10 cellular contexts compared by ENCODE assay signal in the genomic region with DNA sequence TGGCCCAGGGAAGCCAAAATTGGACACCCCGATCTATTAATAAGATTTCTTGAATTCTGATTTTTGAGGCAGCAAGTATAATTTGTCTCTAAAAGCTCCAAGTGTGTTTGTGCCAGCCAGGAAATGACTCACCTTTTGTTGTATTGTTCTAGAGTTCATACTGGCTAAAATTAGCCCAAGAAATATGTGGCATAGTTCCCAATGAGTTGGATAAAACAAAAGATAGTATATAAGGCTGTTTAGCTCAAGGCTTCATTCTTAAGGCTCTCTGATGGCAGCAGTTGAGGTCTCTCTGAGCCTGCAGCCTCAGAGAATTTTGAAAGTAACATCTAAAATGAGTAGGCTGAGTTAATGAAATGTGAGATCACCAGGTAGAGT. TPM values are rescaled to one million over a fixed set of nuclear protein-coding genes. Genes with fewer than 3 reads are reported as not detected.
A peak's percentile ranks its signal among the peaks of the same experiment; 100 is the strongest.
DNase-seq lines count a peak whose midpoint lies in the region; ATAC-seq and TF ChIP-seq lines count a peak whose summit lies in the region.
"Had no signal": no experiment of that assay in that cellular context is flagged by ENCODE, and none has a peak within 500 bp of the region (broad histone marks: within the 10 kb centered on the region; RNA-seq: fewer than 3 reads in every experiment).

No MANE protein-coding gene starts in this region.

- H3K4me2 ChIP-seq in BLaER1 treated with 17β-estradiol and CSF1 and Interleukin-3, amounts not matched to agents 10 nM and 100 nM = peak overlapping the region; percentile 21 to 79 (median 49); a peak in 19 of 22 replicates

- no peak overlapping the region for H3K4me3 Mint-ChIP-seq in naive thymus-derived CD4-positive, alpha-beta T cell
- H3K4me3 Mint-ChIP-seq: IgD-negative memory B cell had no signal

- H3K4me1 Mint-ChIP-seq in naive thymus-derived CD4-positive, alpha-beta T cell = peaks cover 0 to 21% (median 0%) of the 10 kb centered on the region in 7 donors

- H3K27me3 ChIP-seq in BLaER1 treated with 17β-estradiol and CSF1 and Interleukin-3, amounts not matched to agents 10 nM and 100 nM = no peaks in the 10 kb centered on the region
- no peaks in the 10 kb centered on the region for H3K27me3 ChIP-seq in dorsolateral prefrontal cortex
- no peaks in the 10 kb centered on the region for H3K27me3 ChIP-seq in naive thymus-derived CD4-positive, alpha-beta T cell (ENCODE audit: control insufficient read depth in 2 of 2, insufficient read depth in 2 of 2, low read length in 2 of 2)

- DNase-seq in NB4 (ENCODE audit: low read depth) = peak; percentile 37
- DNase-seq in dorsolateral prefrontal cortex = no peak
- peak; percentile 83 for DNase-seq in non-pigmented ciliary epithelial cell (ENCODE audit: low read depth)
- DNase-seq in naive thymus-derived CD4-positive, alpha-beta T cell = no peak

- no peak for TF ChIP-seq CTCF in NB4 (IDR thresholded peaks at IDR 0.05; ENCODE audit: low read depth, low read length)
- TF ChIP-seq CTCF in dorsolateral prefrontal cortex (IDR thresholded peaks at IDR 0.05 in 54 of 56, conservative IDR thresholded peaks at IDR 0.05 in 2 of 56; ENCODE audit: low read depth in 1 of 56, partially characterized antibody in 56 of 56) = no peak

- H4K20me1 ChIP-seq in BLaER1 treated with 17β-estradiol and CSF1 and Interleukin-3, amounts not matched to agents 10 nM and 100 nM = peaks cover 0 to 78% (median 12%) of the 10 kb centered on the region in 11 experiments; a peak in 14 of 22 replicates

- peak overlapping the region in 9 of 11 experiments; percentile 1 to 69 (median 48); a peak in 15 of 22 replicates for H3K27ac ChIP-seq in BLaER1 treated with 17β-estradiol and CSF1 and Interleukin-3, amounts not matched to agents 10 nM and 100 nM
- H3K27ac ChIP-seq in dorsolateral prefrontal cortex = peak overlapping the region in 55 of 59 donors; percentile 3 to 84 (median 59)
- no peak overlapping the region for H3K27ac ChIP-seq in naive thymus-derived CD4-positive, alpha-beta T cell (ENCODE audit: low read depth, low read length)

- no peaks in the 10 kb centered on the region for H3K9me3 ChIP-seq in BLaER1 treated with 17β-estradiol and CSF1 and Interleukin-3, amounts not matched to agents 10 nM and 100 nM (replicated peaks in 1 of 11)
- no peaks in the 10 kb centered on the region for H3K9me3 ChIP-seq in naive thymus-derived CD4-positive, alpha-beta T cell (ENCODE audit: control insufficient read depth in 2 of 3, low read length in 3 of 3)

- H3K9ac ChIP-seq in BLaER1 treated with 17β-estradiol and CSF1 and Interleukin-3, amounts not matched to agents 10 nM and 100 nM = peak overlapping the region in 9 of 11 experiments; percentile 6 to 47 (median 15); a peak in 16 of 22 replicates

- ATAC-seq in GM19395 (IDR thresholded peaks at IDR 0.05; ENCODE audit: unreplicated experiment) (no peak), HG03196 (IDR thresholded peaks at IDR 0.05; ENCODE audit: unreplicated experiment) (no peak), HG02885 (IDR thresholded peaks at IDR 0.05; ENCODE audit: poor library complexity, unreplicated experiment) (no peak)
- ATAC-seq in naive thymus-derived CD4-positive, alpha-beta T cell = no peak
- ATAC-seq: left lobe of liver had no signal

- peaks cover 29 to 60% (median 44%) of the 10 kb centered on the region in 10 experiments for H3K4me1 ChIP-seq in BLaER1 treated with 17β-estradiol and CSF1 and Interleukin-3, amounts not matched to agents 10 nM and 100 nM
- H3K4me1 ChIP-seq in naive thymus-derived CD4-positive, alpha-beta T cell (ENCODE audit: control insufficient read depth in 2 of 2, insufficient read depth in 2 of 2, low read length in 2 of 2) = no peaks in the 10 kb centered on the region

- peaks cover 8 to 75% (median 44%) of the 10 kb centered on the region in 5 donors for H3K36me3 Mint-ChIP-seq in naive thymus-derived CD4-positive, alpha-beta T cell

- intact Hi-C loops in dorsolateral prefrontal cortex (cut with DNase I) = no loop called here
- intact Hi-C loops in naive thymus-derived CD4-positive, alpha-beta T cell (cut with micrococcal nuclease) = no loop called here

- H3K27ac Mint-ChIP-seq in naive thymus-derived CD4-positive, alpha-beta T cell = peak overlapping the region in 1 of 9 donors; percentile 47
- H3K27ac Mint-ChIP-seq: IgD-negative memory B cell had no signal

- no peaks in the 10 kb centered on the region for H3K27me3 Mint-ChIP-seq in naive thymus-derived CD4-positive, alpha-beta T cell
- H3K27me3 Mint-ChIP-seq: IgD-negative memory B cell had no signal

- no peak for TF ChIP-seq POLR2A in NB4 (IDR thresholded peaks at IDR 0.05; ENCODE audit: extremely low read depth, insufficient read length)

- POLR2A ChIA-PET in naive thymus-derived CD4-positive, alpha-beta T cell (lab: Charles Lee) = interaction anchor here (0.7 kb wide), 1 partner anchor 693 kb away, joined by 4 read pairs; no protein-coding TSS in a partner anchor

- CTCF ChIA-PET in naive thymus-derived CD4-positive, alpha-beta T cell (lab: Charles Lee) = no interaction called here

- H3K9me3 Mint-ChIP-seq in naive thymus-derived CD4-positive, alpha-beta T cell = no peaks in the 10 kb centered on the region
- H3K9me3 Mint-ChIP-seq: IgD-negative memory B cell had no signal

- H3K36me3 ChIP-seq in BLaER1 treated with 17β-estradiol and CSF1 and Interleukin-3, amounts not matched to agents 10 nM and 100 nM = peaks cover 95 to 100% (median 100%) of the 10 kb centered on the region in 11 experiments
- peaks cover 9 to 93% (median 38%) of the 10 kb centered on the region in 3 experiments for H3K36me3 ChIP-seq in naive thymus-derived CD4-positive, alpha-beta T cell (ENCODE audit: control insufficient read depth in 2 of 3, insufficient read depth in 3 of 3, low read length in 3 of 3)

- 0 out of 20 replicates have a peak overlapping the region, but pooled peaks of 1 of the 10 experiments have one; percentile 1 for H3K4me3 ChIP-seq in BLaER1 treated with 17β-estradiol and CSF1 and Interleukin-3, amounts not matched to agents 10 nM and 100 nM
- no peak overlapping the region for H3K4me3 ChIP-seq in NB4 (ENCODE audit: low read depth, low read length)
- peak overlapping the region in 4 of 59 donors; percentile 4 to 19 (median 10) for H3K4me3 ChIP-seq in dorsolateral prefrontal cortex
- no peak overlapping the region for H3K4me3 ChIP-seq in naive thymus-derived CD4-positive, alpha-beta T cell (ENCODE audit: low read length)

RNA-seq across cellular contexts. Expression of a gene that starts 21.6 kb away (rescaled TPM):
- 10 to 100 TPM; 21.8 to 41.5 (median 30.5) TPM for total RNA-seq in dorsolateral prefrontal cortex
- total RNA-seq in naive thymus-derived CD4-positive, alpha-beta T cell = 10 to 100 TPM; 27.2 to 40.6 (median 34.5) TPM
- polyA plus RNA-seq in naive thymus-derived CD4-positive, alpha-beta T cell = 10 to 100 TPM in 1 of 2 donors, 1 to 10 TPM in 1; 8.2 to 12.6 TPM

RNA-seq across cellular contexts. Expression of a gene that starts 21.7 kb away (rescaled TPM):
- total RNA-seq in dorsolateral prefrontal cortex = 10 to 100 TPM in 1 of 120 experiments, 1 to 10 TPM in 119; 2.6 to 13.1 (median 5.5) TPM
- total RNA-seq in naive thymus-derived CD4-positive, alpha-beta T cell = 1 to 10 TPM; 2.3 to 7.4 (median 2.8) TPM
- polyA plus RNA-seq in naive thymus-derived CD4-positive, alpha-beta T cell = 1 to 10 TPM; 4.1 to 5.5 TPM

Comparison
In these comparisons a context has a peak if more than half of its experiments do, and no peak if none do; other contexts are left out.
1. DNase-seq: peak in NB4 (single experiment) and non-pigmented ciliary epithelial cell (single experiment); none in dorsolateral prefrontal cortex (0 of 10) and naive thymus-derived CD4-positive, alpha-beta T cell (0 of 9).